1 cellular context compared by ENCODE assay signal in genomic region chr4:88014506-88014905, GRCh38.
TF ChIP-seq lines count a peak whose summit lies in the region.

No MANE protein-coding gene starts in this region.

TF ChIP-seq in IMR-90, 13 proteins besides CTCF, POLR2A, EP300 and RAD21 (continued from another document):
- TF ChIP-seq ELK1 (IDR thresholded peaks at IDR 0.05; ENCODE audit: borderline replicate concordance, low read depth, low read length) (no peak), FOS (IDR thresholded peaks at IDR 0.05; ENCODE audit: low read depth, low read length) (no peak), USF2 (IDR thresholded peaks at IDR 0.05; ENCODE audit: low read depth, low read length) (no peak), MXI1 (IDR thresholded peaks at IDR 0.05; ENCODE audit: borderline replicate concordance, low read depth, low read length) (no peak)
TF ChIP-seq in IMR-90: peak in this region for 0.
